ENCODE assay signal across 2 cellular contexts in genomic region chr19:12669272-12670158, GRCh38.
TF ChIP-seq lines count a peak whose summit lies in the region.

No MANE protein-coding gene starts in this region.

TF ChIP-seq in IMR-90, 13 proteins besides CTCF, POLR2A, EP300 and RAD21:
- peak; percentile 56; the same call in 1 of the 2 replicates for TF ChIP-seq MXI1 (IDR thresholded peaks at IDR 0.05; ENCODE audit: borderline replicate concordance, low read depth, low read length)
- no peak for TF ChIP-seq FOS (IDR thresholded peaks at IDR 0.05; ENCODE audit: low read depth, low read length)
- TF ChIP-seq CHD1 (IDR thresholded peaks at IDR 0.05; ENCODE audit: low read depth, low read length) = 0 out of 2 replicates have a peak, but pooled peaks have one; percentile 33

TF ChIP-seq in PFSK-1, 5 proteins besides CTCF, POLR2A, EP300 and RAD21:
- no peak for TF ChIP-seq REST (IDR thresholded peaks at IDR 0.05; ENCODE audit: insufficient read depth in 1 of 2, low read depth in 2 of 2, low read length in 2 of 2)
- TF ChIP-seq TAF1 (IDR thresholded peaks at IDR 0.05; ENCODE audit: borderline replicate concordance, insufficient read depth, low read length) = peak; percentile 57; the same call in 1 of the 2 replicates
- TF ChIP-seq SIN3A (IDR thresholded peaks at IDR 0.05; ENCODE audit: borderline replicate concordance, insufficient read depth, low read length) = no peak
- TF ChIP-seq FOXP2 (optimal IDR thresholded peaks at IDR 0.05; ENCODE audit: borderline replicate concordance, extremely low read depth, extremely low read length, insufficient read depth) = peak; percentile 37
- TF ChIP-seq POLR2AphosphoS5 (IDR thresholded peaks at IDR 0.05; ENCODE audit: low read depth, low read length) = no peak; the same call in 1 of the 2 replicates
